12 cellular contexts compared by ENCODE assay signal in genomic region chr3:171858770-171859169, GRCh38. TPM values are rescaled to one million over a fixed set of nuclear protein-coding genes. Genes with fewer than 3 reads are reported as not detected.
"Had no signal": no experiment of that assay in that cellular context is flagged by ENCODE, and none has a peak within 500 bp of the region (broad histone marks: within the 10 kb centered on the region; RNA-seq: fewer than 3 reads in every experiment).

No MANE protein-coding gene starts in this region.

RNA-seq across cellular contexts. Expression of gene TMEM212, which starts 15.6 kb away (rescaled TPM):
- total RNA-seq: OCI-LY7, PC-3, PC-9, Peyer's patch, Right ventricle myocardium inferior, Right ventricle myocardium superior, RPMI7951, SJCRH30, SJSA1, SK-MEL-5, T-cell had no signal
- polyA plus RNA-seq: SK-N-SH had no signal

RNA-seq across cellular contexts. Expression of gene PLD1, which starts 48.5 kb away (rescaled TPM):
- total RNA-seq: OCI-LY7 had no signal
